1 cellular context compared by ENCODE assay signal in the genomic region with DNA sequence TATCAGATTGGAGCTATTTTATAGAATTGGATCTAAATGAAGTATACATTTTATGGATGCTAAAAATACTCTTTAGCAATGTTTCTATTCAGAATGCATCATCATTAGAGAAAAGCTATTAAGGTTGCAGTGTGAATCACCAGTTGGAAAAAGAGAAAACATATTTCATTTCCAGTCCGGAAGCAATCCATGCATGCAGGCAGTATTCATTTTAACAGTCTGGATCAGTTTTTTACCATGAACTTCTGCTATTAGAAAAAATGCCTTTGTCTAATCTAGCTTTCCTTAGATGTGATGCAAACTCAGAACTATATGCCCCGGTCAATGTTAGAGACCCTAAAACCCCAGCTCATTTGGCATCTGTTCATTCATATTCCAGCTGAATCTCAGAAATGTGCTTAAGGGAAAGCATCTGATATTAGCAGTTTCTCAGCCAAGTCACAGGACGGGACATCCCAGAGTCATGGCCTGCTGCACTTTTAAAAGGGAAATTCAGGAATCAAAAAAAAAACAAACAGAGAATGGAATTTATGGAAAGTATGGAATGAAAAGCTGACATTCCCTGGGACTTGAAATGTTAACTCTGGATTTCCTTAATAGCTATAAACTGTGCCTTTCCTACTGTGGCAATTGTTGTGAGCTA.
TF ChIP-seq lines count a peak whose summit lies in the region.

No MANE protein-coding gene starts in this region.

TF ChIP-seq in GM23338, 12 proteins besides CTCF, POLR2A, EP300 and RAD21 (continued from another document):
- TF ChIP-seq, protein P1, sequence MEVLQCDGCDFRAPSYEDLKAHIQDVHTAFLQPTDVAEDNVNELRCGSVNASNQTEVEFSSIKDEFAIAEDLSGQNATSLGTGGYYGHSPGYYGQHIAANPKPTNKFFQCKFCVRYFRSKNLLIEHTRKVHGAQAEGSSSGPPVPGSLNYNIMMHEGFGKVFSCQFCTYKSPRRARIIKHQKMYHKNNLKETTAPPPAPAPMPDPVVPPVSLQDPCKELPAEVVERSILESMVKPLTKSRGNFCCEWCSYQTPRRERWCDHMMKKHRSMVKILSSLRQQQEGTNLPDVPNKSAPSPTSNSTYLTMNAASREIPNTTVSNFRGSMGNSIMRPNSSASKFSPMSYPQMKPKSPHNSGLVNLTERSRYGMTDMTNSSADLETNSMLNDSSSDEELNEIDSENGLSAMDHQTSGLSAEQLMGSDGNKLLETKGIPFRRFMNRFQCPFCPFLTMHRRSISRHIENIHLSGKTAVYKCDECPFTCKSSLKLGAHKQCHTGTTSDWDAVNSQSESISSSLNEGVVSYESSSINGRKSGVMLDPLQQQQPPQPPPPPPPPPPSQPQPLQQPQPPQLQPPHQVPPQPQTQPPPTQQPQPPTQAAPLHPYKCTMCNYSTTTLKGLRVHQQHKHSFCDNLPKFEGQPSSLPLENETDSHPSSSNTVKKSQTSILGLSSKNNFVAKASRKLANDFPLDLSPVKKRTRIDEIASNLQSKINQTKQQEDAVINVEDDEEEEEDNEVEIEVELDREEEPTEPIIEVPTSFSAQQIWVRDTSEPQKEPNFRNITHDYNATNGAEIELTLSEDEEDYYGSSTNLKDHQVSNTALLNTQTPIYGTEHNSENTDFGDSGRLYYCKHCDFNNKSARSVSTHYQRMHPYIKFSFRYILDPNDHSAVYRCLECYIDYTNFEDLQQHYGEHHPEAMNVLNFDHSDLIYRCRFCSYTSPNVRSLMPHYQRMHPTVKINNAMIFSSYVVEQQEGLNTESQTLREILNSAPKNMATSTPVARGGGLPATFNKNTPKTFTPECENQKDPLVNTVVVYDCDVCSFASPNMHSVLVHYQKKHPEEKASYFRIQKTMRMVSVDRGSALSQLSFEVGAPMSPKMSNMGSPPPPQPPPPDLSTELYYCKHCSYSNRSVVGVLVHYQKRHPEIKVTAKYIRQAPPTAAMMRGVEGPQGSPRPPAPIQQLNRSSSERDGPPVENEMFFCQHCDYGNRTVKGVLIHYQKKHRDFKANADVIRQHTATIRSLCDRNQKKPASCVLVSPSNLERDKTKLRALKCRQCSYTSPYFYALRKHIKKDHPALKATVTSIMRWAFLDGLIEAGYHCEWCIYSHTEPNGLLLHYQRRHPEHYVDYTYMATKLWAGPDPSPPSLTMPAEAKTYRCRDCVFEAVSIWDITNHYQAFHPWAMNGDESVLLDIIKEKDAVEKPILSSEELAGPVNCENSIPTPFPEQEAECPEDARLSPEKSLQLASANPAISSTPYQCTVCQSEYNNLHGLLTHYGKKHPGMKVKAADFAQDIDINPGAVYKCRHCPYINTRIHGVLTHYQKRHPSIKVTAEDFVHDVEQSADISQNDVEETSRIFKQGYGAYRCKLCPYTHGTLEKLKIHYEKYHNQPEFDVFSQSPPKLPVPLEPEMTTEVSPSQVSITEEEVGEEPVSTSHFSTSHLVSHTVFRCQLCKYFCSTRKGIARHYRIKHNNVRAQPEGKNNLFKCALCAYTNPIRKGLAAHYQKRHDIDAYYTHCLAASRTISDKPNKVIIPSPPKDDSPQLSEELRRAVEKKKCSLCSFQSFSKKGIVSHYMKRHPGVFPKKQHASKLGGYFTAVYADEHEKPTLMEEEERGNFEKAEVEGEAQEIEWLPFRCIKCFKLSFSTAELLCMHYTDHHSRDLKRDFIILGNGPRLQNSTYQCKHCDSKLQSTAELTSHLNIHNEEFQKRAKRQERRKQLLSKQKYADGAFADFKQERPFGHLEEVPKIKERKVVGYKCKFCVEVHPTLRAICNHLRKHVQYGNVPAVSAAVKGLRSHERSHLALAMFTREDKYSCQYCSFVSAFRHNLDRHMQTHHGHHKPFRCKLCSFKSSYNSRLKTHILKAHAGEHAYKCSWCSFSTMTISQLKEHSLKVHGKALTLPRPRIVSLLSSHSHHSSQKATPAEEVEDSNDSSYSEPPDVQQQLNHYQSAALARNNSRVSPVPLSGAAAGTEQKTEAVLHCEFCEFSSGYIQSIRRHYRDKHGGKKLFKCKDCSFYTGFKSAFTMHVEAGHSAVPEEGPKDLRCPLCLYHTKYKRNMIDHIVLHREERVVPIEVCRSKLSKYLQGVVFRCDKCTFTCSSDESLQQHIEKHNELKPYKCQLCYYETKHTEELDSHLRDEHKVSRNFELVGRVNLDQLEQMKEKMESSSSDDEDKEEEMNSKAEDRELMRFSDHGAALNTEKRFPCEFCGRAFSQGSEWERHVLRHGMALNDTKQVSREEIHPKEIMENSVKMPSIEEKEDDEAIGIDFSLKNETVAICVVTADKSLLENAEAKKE (CRISPR knock-in tag; IDR thresholded peaks at IDR 0.05), result no peak
